In the genomic region with DNA sequence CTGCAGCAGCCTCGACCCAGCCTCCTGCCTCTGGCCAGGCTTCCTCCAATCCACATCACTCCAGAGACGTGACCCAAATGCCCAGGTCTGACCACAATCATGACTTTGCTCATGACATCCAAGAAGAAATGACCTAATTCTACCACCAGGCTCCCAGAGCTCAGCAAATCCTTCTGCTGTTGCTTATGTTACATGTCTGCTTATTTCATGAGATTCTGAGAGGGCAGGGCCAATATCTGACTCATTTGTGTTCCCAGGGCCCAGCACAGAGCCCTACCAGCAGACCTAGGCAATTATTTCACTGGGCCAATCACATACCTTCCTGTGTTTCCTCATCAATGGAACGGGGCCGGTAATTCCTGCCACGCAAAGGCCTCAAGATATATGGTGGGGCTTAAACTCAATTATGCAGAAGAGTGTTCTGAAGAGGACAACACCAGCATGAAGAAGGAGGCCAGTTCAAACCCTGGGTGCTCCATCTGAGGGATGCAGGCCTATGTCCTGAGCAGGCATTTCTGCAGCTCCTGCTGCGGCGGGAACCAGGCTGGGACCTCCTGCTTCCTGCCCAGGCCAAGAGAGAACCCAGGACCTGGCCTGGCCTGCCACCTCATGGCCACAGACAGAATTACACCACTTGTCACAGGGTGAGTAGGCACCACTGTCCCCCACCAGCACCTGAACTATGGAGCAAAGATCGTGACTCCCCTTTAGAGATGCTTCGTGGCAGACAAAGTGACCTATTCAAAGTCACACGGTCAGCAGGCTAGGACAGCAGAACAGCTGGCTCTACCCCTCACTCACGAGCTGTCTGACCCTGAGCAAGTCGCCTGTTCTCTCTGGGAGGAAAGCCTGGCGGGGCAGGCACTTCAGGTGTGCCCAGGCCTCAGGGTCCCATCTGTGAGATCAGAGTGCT, we compare ENCODE assay signal across 1 cellular context.
TF ChIP-seq lines count a peak whose summit lies in the region.

No MANE protein-coding gene starts in this region.

TF ChIP-seq in GM12878, 131 proteins besides CTCF, POLR2A, EP300 and RAD21 (continues in another document):
- TF ChIP-seq PAX8 (IDR thresholded peaks at IDR 0.05) = no peak
- TF ChIP-seq CREM (IDR thresholded peaks at IDR 0.05; ENCODE audit: low read depth) = peak; percentile 33; the same call in 1 of the 2 replicates
- TF ChIP-seq KLF5 (IDR thresholded peaks at IDR 0.05; ENCODE audit: partially characterized antibody) = no peak
- no peak for TF ChIP-seq NRF1 (conservative IDR thresholded peaks at IDR 0.05; ENCODE audit: low read depth, low read length)
- TF ChIP-seq, protein P1, sequence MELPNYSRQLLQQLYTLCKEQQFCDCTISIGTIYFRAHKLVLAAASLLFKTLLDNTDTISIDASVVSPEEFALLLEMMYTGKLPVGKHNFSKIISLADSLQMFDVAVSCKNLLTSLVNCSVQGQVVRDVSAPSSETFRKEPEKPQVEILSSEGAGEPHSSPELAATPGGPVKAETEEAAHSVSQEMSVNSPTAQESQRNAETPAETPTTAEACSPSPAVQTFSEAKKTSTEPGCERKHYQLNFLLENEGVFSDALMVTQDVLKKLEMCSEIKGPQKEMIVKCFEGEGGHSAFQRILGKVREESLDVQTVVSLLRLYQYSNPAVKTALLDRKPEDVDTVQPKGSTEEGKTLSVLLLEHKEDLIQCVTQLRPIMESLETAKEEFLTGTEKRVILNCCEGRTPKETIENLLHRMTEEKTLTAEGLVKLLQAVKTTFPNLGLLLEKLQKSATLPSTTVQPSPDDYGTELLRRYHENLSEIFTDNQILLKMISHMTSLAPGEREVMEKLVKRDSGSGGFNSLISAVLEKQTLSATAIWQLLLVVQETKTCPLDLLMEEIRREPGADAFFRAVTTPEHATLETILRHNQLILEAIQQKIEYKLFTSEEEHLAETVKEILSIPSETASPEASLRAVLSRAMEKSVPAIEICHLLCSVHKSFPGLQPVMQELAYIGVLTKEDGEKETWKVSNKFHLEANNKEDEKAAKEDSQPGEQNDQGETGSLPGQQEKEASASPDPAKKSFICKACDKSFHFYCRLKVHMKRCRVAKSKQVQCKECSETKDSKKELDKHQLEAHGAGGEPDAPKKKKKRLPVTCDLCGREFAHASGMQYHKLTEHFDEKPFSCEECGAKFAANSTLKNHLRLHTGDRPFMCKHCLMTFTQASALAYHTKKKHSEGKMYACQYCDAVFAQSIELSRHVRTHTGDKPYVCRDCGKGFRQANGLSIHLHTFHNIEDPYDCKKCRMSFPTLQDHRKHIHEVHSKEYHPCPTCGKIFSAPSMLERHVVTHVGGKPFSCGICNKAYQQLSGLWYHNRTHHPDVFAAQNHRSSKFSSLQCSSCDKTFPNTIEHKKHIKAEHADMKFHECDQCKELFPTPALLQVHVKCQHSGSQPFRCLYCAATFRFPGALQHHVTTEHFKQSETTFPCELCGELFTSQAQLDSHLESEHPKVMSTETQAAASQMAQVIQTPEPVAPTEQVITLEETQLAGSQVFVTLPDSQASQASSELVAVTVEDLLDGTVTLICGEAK (IDR thresholded peaks at IDR 0.05; ENCODE audit: borderline replicate concordance) = no peak
- TF ChIP-seq PML (IDR thresholded peaks at IDR 0.05; ENCODE audit: low read length) = no peak
- no peak for TF ChIP-seq WRNIP1 (IDR thresholded peaks at IDR 0.05; ENCODE audit: borderline replicate concordance, low read depth, low read length)
- no peak for TF ChIP-seq CBX3 (IDR thresholded peaks at IDR 0.05; ENCODE audit: borderline replicate concordance, low read depth)
- TF ChIP-seq, protein P2, sequence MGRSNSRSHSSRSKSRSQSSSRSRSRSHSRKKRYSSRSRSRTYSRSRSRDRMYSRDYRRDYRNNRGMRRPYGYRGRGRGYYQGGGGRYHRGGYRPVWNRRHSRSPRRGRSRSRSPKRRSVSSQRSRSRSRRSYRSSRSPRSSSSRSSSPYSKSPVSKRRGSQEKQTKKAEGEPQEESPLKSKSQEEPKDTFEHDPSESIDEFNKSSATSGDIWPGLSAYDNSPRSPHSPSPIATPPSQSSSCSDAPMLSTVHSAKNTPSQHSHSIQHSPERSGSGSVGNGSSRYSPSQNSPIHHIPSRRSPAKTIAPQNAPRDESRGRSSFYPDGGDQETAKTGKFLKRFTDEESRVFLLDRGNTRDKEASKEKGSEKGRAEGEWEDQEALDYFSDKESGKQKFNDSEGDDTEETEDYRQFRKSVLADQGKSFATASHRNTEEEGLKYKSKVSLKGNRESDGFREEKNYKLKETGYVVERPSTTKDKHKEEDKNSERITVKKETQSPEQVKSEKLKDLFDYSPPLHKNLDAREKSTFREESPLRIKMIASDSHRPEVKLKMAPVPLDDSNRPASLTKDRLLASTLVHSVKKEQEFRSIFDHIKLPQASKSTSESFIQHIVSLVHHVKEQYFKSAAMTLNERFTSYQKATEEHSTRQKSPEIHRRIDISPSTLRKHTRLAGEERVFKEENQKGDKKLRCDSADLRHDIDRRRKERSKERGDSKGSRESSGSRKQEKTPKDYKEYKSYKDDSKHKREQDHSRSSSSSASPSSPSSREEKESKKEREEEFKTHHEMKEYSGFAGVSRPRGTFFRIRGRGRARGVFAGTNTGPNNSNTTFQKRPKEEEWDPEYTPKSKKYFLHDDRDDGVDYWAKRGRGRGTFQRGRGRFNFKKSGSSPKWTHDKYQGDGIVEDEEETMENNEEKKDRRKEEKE (IDR thresholded peaks at IDR 0.05) = no peak
- TF ChIP-seq, protein P3, sequence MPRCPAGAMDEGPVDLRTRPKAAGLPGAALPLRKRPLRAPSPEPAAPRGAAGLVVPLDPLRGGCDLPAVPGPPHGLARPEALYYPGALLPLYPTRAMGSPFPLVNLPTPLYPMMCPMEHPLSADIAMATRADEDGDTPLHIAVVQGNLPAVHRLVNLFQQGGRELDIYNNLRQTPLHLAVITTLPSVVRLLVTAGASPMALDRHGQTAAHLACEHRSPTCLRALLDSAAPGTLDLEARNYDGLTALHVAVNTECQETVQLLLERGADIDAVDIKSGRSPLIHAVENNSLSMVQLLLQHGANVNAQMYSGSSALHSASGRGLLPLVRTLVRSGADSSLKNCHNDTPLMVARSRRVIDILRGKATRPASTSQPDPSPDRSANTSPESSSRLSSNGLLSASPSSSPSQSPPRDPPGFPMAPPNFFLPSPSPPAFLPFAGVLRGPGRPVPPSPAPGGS (IDR thresholded peaks at IDR 0.05; ENCODE audit: borderline replicate concordance, insufficient read depth, low read depth, low read length, poor library complexity, severe bottlenecking) = no peak
- TF ChIP-seq NFXL1 (IDR thresholded peaks at IDR 0.05; ENCODE audit: borderline replicate concordance) = no peak
- TF ChIP-seq STAT1 (conservative IDR thresholded peaks at IDR 0.05) = no peak
- no peak for TF ChIP-seq HDAC6 (IDR thresholded peaks at IDR 0.05; ENCODE audit: unreplicated experiment)
- TF ChIP-seq, protein P4, sequence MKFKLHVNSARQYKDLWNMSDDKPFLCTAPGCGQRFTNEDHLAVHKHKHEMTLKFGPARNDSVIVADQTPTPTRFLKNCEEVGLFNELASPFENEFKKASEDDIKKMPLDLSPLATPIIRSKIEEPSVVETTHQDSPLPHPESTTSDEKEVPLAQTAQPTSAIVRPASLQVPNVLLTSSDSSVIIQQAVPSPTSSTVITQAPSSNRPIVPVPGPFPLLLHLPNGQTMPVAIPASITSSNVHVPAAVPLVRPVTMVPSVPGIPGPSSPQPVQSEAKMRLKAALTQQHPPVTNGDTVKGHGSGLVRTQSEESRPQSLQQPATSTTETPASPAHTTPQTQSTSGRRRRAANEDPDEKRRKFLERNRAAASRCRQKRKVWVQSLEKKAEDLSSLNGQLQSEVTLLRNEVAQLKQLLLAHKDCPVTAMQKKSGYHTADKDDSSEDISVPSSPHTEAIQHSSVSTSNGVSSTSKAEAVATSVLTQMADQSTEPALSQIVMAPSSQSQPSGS (IDR thresholded peaks at IDR 0.05; ENCODE audit: low read length) = no peak
- TF ChIP-seq MXI1 (IDR thresholded peaks at IDR 0.05; ENCODE audit: low read depth, low read length) = 0 out of 2 replicates have a peak, but pooled peaks have one; percentile 12
- TF ChIP-seq, protein P5, sequence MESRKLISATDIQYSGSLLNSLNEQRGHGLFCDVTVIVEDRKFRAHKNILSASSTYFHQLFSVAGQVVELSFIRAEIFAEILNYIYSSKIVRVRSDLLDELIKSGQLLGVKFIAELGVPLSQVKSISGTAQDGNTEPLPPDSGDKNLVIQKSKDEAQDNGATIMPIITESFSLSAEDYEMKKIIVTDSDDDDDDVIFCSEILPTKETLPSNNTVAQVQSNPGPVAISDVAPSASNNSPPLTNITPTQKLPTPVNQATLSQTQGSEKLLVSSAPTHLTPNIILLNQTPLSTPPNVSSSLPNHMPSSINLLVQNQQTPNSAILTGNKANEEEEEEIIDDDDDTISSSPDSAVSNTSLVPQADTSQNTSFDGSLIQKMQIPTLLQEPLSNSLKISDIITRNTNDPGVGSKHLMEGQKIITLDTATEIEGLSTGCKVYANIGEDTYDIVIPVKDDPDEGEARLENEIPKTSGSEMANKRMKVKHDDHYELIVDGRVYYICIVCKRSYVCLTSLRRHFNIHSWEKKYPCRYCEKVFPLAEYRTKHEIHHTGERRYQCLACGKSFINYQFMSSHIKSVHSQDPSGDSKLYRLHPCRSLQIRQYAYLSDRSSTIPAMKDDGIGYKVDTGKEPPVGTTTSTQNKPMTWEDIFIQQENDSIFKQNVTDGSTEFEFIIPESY (IDR thresholded peaks at IDR 0.05) = no peak
- TF ChIP-seq RFX5 (IDR thresholded peaks at IDR 0.05; ENCODE audit: low read depth, low read length) = no peak; the same call in 1 of the 2 replicates
- 0 out of 2 replicates have a peak, but pooled peaks have one; percentile 59 for TF ChIP-seq HDAC2 (IDR thresholded peaks at IDR 0.05)
- TF ChIP-seq MTA3 (IDR thresholded peaks at IDR 0.05; ENCODE audit: borderline replicate concordance, low read length) = no peak
- TF ChIP-seq, protein P6, sequence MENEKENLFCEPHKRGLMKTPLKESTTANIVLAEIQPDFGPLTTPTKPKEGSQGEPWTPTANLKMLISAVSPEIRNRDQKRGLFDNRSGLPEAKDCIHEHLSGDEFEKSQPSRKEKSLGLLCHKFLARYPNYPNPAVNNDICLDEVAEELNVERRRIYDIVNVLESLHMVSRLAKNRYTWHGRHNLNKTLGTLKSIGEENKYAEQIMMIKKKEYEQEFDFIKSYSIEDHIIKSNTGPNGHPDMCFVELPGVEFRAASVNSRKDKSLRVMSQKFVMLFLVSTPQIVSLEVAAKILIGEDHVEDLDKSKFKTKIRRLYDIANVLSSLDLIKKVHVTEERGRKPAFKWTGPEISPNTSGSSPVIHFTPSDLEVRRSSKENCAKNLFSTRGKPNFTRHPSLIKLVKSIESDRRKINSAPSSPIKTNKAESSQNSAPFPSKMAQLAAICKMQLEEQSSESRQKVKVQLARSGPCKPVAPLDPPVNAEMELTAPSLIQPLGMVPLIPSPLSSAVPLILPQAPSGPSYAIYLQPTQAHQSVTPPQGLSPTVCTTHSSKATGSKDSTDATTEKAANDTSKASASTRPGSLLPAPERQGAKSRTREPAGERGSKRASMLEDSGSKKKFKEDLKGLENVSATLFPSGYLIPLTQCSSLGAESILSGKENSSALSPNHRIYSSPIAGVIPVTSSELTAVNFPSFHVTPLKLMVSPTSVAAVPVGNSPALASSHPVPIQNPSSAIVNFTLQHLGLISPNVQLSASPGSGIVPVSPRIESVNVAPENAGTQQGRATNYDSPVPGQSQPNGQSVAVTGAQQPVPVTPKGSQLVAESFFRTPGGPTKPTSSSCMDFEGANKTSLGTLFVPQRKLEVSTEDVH (IDR thresholded peaks at IDR 0.05; ENCODE audit: low read depth, partially characterized antibody) = peak; percentile 80
- no peak for TF ChIP-seq ZZZ3 (IDR thresholded peaks at IDR 0.05; ENCODE audit: control insufficient read depth, insufficient read length, low read depth)
- TF ChIP-seq, protein P7, sequence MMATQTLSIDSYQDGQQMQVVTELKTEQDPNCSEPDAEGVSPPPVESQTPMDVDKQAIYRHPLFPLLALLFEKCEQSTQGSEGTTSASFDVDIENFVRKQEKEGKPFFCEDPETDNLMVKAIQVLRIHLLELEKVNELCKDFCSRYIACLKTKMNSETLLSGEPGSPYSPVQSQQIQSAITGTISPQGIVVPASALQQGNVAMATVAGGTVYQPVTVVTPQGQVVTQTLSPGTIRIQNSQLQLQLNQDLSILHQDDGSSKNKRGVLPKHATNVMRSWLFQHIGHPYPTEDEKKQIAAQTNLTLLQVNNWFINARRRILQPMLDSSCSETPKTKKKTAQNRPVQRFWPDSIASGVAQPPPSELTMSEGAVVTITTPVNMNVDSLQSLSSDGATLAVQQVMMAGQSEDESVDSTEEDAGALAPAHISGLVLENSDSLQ (IDR thresholded peaks at IDR 0.05) = no peak; the same call in 1 of the 2 replicates
- TF ChIP-seq, protein P8, sequence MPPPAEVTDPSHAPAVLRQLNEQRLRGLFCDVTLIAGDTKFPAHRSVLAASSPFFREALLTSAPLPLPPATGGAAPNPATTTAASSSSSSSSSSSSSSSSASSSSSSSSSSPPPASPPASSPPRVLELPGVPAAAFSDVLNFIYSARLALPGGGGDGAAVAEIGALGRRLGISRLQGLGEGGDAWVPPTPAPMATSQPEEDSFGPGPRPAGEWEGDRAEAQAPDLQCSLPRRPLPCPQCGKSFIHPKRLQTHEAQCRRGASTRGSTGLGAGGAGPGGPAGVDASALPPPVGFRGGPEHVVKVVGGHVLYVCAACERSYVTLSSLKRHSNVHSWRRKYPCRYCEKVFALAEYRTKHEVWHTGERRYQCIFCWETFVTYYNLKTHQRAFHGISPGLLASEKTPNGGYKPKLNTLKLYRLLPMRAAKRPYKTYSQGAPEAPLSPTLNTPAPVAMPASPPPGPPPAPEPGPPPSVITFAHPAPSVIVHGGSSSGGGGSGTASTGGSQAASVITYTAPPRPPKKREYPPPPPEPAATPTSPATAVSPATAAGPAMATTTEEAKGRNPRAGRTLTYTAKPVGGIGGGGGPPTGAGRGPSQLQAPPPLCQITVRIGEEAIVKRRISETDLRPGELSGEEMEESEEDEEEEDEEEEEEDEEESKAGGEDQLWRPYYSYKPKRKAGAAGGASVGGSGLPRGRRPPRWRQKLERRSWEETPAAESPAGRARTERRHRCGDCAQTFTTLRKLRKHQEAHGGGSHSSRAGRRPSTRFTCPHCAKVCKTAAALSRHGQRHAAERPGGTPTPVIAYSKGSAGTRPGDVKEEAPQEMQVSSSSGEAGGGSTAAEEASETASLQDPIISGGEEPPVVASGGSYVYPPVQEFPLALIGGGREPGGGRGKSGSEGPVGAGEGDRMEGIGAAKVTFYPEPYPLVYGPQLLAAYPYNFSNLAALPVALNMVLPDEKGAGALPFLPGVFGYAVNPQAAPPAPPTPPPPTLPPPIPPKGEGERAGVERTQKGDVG (CRISPR knock-in tag; IDR thresholded peaks at IDR 0.05) = no peak
- no peak for TF ChIP-seq CHD1 (IDR thresholded peaks at IDR 0.05; ENCODE audit: low read depth, low read length)
- peak; percentile 68; the same call in 1 of the 2 replicates for TF ChIP-seq HDGF (IDR thresholded peaks at IDR 0.05)
- TF ChIP-seq TCF7 (IDR thresholded peaks at IDR 0.05; ENCODE audit: borderline replicate concordance) = no peak
- TF ChIP-seq KAT2A (conservative IDR thresholded peaks at IDR 0.05; ENCODE audit: control insufficient read depth, low read depth, low read length) = no peak
- peak; percentile 30; the same call in 1 of the 2 replicates for TF ChIP-seq BACH1 (IDR thresholded peaks at IDR 0.05; ENCODE audit: borderline replicate concordance)
- TF ChIP-seq SMAD5 (IDR thresholded peaks at IDR 0.05; ENCODE audit: low read depth) = no peak
- TF ChIP-seq MYC (IDR thresholded peaks at IDR 0.05; ENCODE audit: insufficient read depth, insufficient read length, insufficient replicate concordance, low read length, severe bottlenecking) = no peak
- TF ChIP-seq PAX5 (IDR thresholded peaks at IDR 0.05; ENCODE audit: borderline replicate concordance, low read depth, low read length) = no peak
- no peak; the same call in 1 of the 2 replicates for TF ChIP-seq IRF4 (IDR thresholded peaks at IDR 0.05; ENCODE audit: low read depth, low read length)
- 0 out of 2 replicates have a peak, but pooled peaks have one; percentile 55 for TF ChIP-seq ZBED1 (IDR thresholded peaks at IDR 0.05; ENCODE audit: borderline replicate concordance)
- TF ChIP-seq NR2C1 (IDR thresholded peaks at IDR 0.05) = no peak
- TF ChIP-seq SREBF1 (IDR thresholded peaks at IDR 0.05; ENCODE audit: low read length) = no peak
- peak; percentile 91 for TF ChIP-seq SMC3 (IDR thresholded peaks at IDR 0.05; ENCODE audit: borderline replicate concordance, low read length)
- TF ChIP-seq NFYA (IDR thresholded peaks at IDR 0.05; ENCODE audit: borderline replicate concordance, low read depth, low read length) = no peak
